ENCODE assay signal across 1 cellular context in genomic region chr9:127396253-127396807, GRCh38.
TF ChIP-seq lines count a peak whose summit lies in the region.

No MANE protein-coding gene starts in this region.

TF ChIP-seq in HepG2, 621 proteins besides CTCF, POLR2A, EP300 and RAD21 (continued from another document and continues in another):
- TF ChIP-seq ATF2 (CRISPR knock-in tag; IDR thresholded peaks at IDR 0.05) (no peak), RFX3 (CRISPR knock-in tag; IDR thresholded peaks at IDR 0.05) (no peak), SALL1 (CRISPR knock-in tag; IDR thresholded peaks at IDR 0.05) (peak; percentile 54), ZFP1 (CRISPR knock-in tag; IDR thresholded peaks at IDR 0.05) (no peak), ZNF570 (CRISPR knock-in tag; IDR thresholded peaks at IDR 0.05; ENCODE audit: borderline replicate concordance) (no peak), HNRNPL (IDR thresholded peaks at IDR 0.05; ENCODE audit: low read depth, low read length) (0 out of 2 replicates have a peak, but pooled peaks have one; percentile 51), NAIF1 (CRISPR knock-in tag; IDR thresholded peaks at IDR 0.05; ENCODE audit: borderline replicate concordance) (no peak), ZNF557 (CRISPR knock-in tag; IDR thresholded peaks at IDR 0.05) (0 out of 2 replicates have a peak, but pooled peaks have one; percentile 50), ZNF691 (CRISPR knock-in tag; IDR thresholded peaks at IDR 0.05; ENCODE audit: borderline replicate concordance, low read depth) (no peak), MAFG (CRISPR knock-in tag; IDR thresholded peaks at IDR 0.05) (no peak), CBX1 (IDR thresholded peaks at IDR 0.05; ENCODE audit: low read depth) (no peak), PRDM10 (CRISPR knock-in tag; IDR thresholded peaks at IDR 0.05; ENCODE audit: low read depth) (no peak), WIZ (CRISPR knock-in tag; IDR thresholded peaks at IDR 0.05) (no peak), RARG (CRISPR knock-in tag; IDR thresholded peaks at IDR 0.05; ENCODE audit: low read depth) (no peak), ARHGAP35 (CRISPR knock-in tag; IDR thresholded peaks at IDR 0.05; ENCODE audit: borderline replicate concordance) (no peak), JDP2 (CRISPR knock-in tag; IDR thresholded peaks at IDR 0.05; ENCODE audit: borderline replicate concordance) (no peak), ZNF660 (CRISPR knock-in tag; IDR thresholded peaks at IDR 0.05; ENCODE audit: borderline replicate concordance, low read depth) (no peak), HOXD1 (CRISPR knock-in tag; IDR thresholded peaks at IDR 0.05) (0 out of 2 replicates have a peak, but pooled peaks have one; percentile 34), IKZF5 (CRISPR knock-in tag; IDR thresholded peaks at IDR 0.05) (no peak), ZNF75D (CRISPR knock-in tag; IDR thresholded peaks at IDR 0.05; ENCODE audit: borderline replicate concordance) (no peak; the same call in 1 of the 2 replicates), BRF2 (CRISPR knock-in tag; IDR thresholded peaks at IDR 0.05) (no peak), SMARCC2 (IDR thresholded peaks at IDR 0.05) (no peak), ETV6 (CRISPR knock-in tag; conservative IDR thresholded peaks at IDR 0.05) (no peak), ZNF34 (CRISPR knock-in tag; IDR thresholded peaks at IDR 0.05; ENCODE audit: borderline replicate concordance) (no peak), STAT5B (CRISPR knock-in tag; IDR thresholded peaks at IDR 0.05) (no peak), TEAD2 (CRISPR knock-in tag; IDR thresholded peaks at IDR 0.05) (no peak), CSRNP1 (CRISPR knock-in tag; IDR thresholded peaks at IDR 0.05) (no peak; the same call in 1 of the 2 replicates), SIN3A (IDR thresholded peaks at IDR 0.05; ENCODE audit: borderline replicate concordance, low read depth, low read length) (peak; percentile 95), FOXO1 (CRISPR knock-in tag; IDR thresholded peaks at IDR 0.05) (no peak), ZBTB49 (CRISPR knock-in tag; IDR thresholded peaks at IDR 0.05; ENCODE audit: borderline replicate concordance) (no peak), ZNF512B (CRISPR knock-in tag; IDR thresholded peaks at IDR 0.05; ENCODE audit: borderline replicate concordance) (no peak), TMF1 (CRISPR knock-in tag; IDR thresholded peaks at IDR 0.05; ENCODE audit: low read depth) (no peak), ZFY (CRISPR knock-in tag; IDR thresholded peaks at IDR 0.05) (no peak), HOMEZ (CRISPR knock-in tag; IDR thresholded peaks at IDR 0.05; ENCODE audit: low read depth) (no peak), ZNF720 (CRISPR knock-in tag; IDR thresholded peaks at IDR 0.05) (no peak), AGO1 (IDR thresholded peaks at IDR 0.05; ENCODE audit: low read depth, low read length, poor library complexity, severe bottlenecking) (no peak), HMGXB3 (CRISPR knock-in tag; IDR thresholded peaks at IDR 0.05; ENCODE audit: borderline replicate concordance) (no peak)
